3 cellular contexts compared by ENCODE assay signal in the genomic region with DNA sequence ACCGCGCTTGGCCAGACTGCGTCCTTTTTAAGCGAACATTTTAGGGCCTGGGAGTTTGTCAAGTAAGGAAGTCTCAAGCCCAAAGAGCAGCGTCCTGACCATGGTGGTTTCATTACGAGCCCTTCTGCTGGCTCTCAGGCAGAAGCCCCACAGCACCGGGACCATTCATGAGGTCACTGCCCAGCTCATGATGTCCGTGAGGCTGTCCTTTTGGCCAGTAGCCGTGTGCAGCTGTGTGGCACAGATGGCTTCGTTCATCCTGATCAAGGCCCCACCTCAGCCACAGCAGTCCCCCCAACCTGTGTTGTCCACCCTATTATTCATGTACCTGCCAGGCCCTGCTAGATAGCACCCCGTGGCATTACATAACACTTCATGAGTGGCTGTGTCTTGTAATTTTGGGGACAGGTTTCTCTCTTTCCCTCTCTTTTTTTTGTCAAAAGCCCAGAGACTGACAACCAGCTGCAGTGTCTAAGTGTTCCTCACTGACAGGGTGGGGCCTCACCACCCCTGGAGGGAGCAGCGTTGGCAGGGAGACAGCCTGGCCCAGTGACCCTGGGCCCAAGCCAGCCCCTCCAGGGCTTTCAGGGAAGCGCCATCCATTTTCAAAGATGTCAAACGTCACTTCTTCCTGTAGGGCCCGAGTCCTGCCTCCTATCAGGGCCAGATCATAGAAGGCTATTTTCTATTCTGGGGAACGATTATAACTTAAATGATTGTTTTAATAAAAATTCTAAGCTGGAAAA.
TF ChIP-seq lines count a peak whose summit lies in the region.

No MANE protein-coding gene starts in this region.

TF ChIP-seq in SK-N-SH, 30 proteins besides CTCF, POLR2A, EP300 and RAD21:
- TF ChIP-seq MEF2A (IDR thresholded peaks at IDR 0.05; ENCODE audit: borderline replicate concordance, low read depth) (no peak), FOXM1 (IDR thresholded peaks at IDR 0.05; ENCODE audit: low read depth) (no peak), NRF1 (IDR thresholded peaks at IDR 0.05; ENCODE audit: low read depth, low read length) (no peak), RFX5 (IDR thresholded peaks at IDR 0.05; ENCODE audit: low read length) (no peak), FOXJ3 (CRISPR knock-in tag; IDR thresholded peaks at IDR 0.05) (no peak), MXI1 (IDR thresholded peaks at IDR 0.05; ENCODE audit: low read depth, low read length) (peak; percentile 15; the same call in 1 of the 2 replicates)

TF ChIP-seq in SK-N-SH treated with all-trans-retinoic acid at 6 μM for 48 hours, 23 proteins besides CTCF, POLR2A, EP300 and RAD21:
- TF ChIP-seq GLIS3 (CRISPR knock-in tag; IDR thresholded peaks at IDR 0.05) (no peak), ZFP30 (CRISPR knock-in tag; IDR thresholded peaks at IDR 0.05) (no peak), PPARA (CRISPR knock-in tag; IDR thresholded peaks at IDR 0.05; ENCODE audit: borderline replicate concordance) (no peak), TCF4 (CRISPR knock-in tag; IDR thresholded peaks at IDR 0.05; ENCODE audit: borderline replicate concordance) (no peak), ZNF565 (CRISPR knock-in tag; conservative IDR thresholded peaks at IDR 0.05; ENCODE audit: low read depth) (no peak), BACH2 (CRISPR knock-in tag; IDR thresholded peaks at IDR 0.05; ENCODE audit: borderline replicate concordance) (no peak), ZNF8 (CRISPR knock-in tag; IDR thresholded peaks at IDR 0.05) (no peak), ARNTL (CRISPR knock-in tag; IDR thresholded peaks at IDR 0.05; ENCODE audit: borderline replicate concordance, low read depth) (no peak), ZC3H10 (CRISPR knock-in tag; IDR thresholded peaks at IDR 0.05) (no peak), SNAI2 (CRISPR knock-in tag; IDR thresholded peaks at IDR 0.05) (no peak), TOX (CRISPR knock-in tag; IDR thresholded peaks at IDR 0.05; ENCODE audit: borderline replicate concordance) (no peak), ISL1 (CRISPR knock-in tag; IDR thresholded peaks at IDR 0.05) (no peak), ZNF70 (CRISPR knock-in tag; IDR thresholded peaks at IDR 0.05) (no peak), CSDC2 (CRISPR knock-in tag; IDR thresholded peaks at IDR 0.05) (no peak)
- TF ChIP-seq, protein P1, sequence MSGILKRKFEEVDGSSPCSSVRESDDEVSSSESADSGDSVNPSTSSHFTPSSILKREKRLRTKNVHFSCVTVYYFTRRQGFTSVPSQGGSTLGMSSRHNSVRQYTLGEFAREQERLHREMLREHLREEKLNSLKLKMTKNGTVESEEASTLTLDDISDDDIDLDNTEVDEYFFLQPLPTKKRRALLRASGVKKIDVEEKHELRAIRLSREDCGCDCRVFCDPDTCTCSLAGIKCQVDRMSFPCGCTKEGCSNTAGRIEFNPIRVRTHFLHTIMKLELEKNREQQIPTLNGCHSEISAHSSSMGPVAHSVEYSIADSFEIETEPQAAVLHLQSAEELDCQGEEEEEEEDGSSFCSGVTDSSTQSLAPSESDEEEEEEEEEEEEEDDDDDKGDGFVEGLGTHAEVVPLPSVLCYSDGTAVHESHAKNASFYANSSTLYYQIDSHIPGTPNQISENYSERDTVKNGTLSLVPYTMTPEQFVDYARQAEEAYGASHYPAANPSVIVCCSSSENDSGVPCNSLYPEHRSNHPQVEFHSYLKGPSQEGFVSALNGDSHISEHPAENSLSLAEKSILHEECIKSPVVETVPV (CRISPR knock-in tag; IDR thresholded peaks at IDR 0.05) = no peak
- TF ChIP-seq, protein P2, sequence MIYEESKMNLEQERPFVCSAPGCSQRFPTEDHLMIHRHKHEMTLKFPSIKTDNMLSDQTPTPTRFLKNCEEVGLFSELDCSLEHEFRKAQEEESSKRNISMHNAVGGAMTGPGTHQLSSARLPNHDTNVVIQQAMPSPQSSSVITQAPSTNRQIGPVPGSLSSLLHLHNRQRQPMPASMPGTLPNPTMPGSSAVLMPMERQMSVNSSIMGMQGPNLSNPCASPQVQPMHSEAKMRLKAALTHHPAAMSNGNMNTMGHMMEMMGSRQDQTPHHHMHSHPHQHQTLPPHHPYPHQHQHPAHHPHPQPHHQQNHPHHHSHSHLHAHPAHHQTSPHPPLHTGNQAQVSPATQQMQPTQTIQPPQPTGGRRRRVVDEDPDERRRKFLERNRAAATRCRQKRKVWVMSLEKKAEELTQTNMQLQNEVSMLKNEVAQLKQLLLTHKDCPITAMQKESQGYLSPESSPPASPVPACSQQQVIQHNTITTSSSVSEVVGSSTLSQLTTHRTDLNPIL (CRISPR knock-in tag; IDR thresholded peaks at IDR 0.05; ENCODE audit: low read depth) = no peak
- TF ChIP-seq, protein P3, sequence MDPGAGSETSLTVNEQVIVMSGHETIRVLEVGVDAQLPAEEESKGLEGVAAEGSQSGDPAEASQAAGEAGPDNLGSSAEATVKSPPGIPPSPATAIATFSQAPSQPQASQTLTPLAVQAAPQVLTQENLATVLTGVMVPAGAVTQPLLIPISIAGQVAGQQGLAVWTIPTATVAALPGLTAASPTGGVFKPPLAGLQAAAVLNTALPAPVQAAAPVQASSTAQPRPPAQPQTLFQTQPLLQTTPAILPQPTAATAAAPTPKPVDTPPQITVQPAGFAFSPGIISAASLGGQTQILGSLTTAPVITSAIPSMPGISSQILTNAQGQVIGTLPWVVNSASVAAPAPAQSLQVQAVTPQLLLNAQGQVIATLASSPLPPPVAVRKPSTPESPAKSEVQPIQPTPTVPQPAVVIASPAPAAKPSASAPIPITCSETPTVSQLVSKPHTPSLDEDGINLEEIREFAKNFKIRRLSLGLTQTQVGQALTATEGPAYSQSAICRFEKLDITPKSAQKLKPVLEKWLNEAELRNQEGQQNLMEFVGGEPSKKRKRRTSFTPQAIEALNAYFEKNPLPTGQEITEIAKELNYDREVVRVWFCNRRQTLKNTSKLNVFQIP (CRISPR knock-in tag; IDR thresholded peaks at IDR 0.05; ENCODE audit: borderline replicate concordance, low read depth) = no peak

TF ChIP-seq in K562, 482 proteins besides CTCF, POLR2A, EP300 and RAD21 (continues in another document):
- no peak for TF ChIP-seq E2F3 (CRISPR knock-in tag; IDR thresholded peaks at IDR 0.05)
- TF ChIP-seq, protein P4, sequence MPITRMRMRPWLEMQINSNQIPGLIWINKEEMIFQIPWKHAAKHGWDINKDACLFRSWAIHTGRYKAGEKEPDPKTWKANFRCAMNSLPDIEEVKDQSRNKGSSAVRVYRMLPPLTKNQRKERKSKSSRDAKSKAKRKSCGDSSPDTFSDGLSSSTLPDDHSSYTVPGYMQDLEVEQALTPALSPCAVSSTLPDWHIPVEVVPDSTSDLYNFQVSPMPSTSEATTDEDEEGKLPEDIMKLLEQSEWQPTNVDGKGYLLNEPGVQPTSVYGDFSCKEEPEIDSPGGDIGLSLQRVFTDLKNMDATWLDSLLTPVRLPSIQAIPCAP (CRISPR knock-in tag; IDR thresholded peaks at IDR 0.05; ENCODE audit: borderline replicate concordance) = no peak
- TF ChIP-seq ZNF318 (IDR thresholded peaks at IDR 0.05; ENCODE audit: borderline replicate concordance in 1 of 2, low read depth in 1 of 2) = no peak
- no peak for TF ChIP-seq POLR2AphosphoS2 (IDR thresholded peaks at IDR 0.05; ENCODE audit: low read length)
- no peak for TF ChIP-seq SP2 (IDR thresholded peaks at IDR 0.05; ENCODE audit: extremely low read depth, low read depth, low read length, poor library complexity, severe bottlenecking)
- TF ChIP-seq MYNN (IDR thresholded peaks at IDR 0.05) = no peak
- no peak for TF ChIP-seq MYNN (CRISPR knock-in tag; IDR thresholded peaks at IDR 0.05)
- no peak for TF ChIP-seq KDM1A (IDR thresholded peaks at IDR 0.05)
- TF ChIP-seq HMG20A (CRISPR knock-in tag; conservative IDR thresholded peaks at IDR 0.05) = no peak
- TF ChIP-seq, protein P5, sequence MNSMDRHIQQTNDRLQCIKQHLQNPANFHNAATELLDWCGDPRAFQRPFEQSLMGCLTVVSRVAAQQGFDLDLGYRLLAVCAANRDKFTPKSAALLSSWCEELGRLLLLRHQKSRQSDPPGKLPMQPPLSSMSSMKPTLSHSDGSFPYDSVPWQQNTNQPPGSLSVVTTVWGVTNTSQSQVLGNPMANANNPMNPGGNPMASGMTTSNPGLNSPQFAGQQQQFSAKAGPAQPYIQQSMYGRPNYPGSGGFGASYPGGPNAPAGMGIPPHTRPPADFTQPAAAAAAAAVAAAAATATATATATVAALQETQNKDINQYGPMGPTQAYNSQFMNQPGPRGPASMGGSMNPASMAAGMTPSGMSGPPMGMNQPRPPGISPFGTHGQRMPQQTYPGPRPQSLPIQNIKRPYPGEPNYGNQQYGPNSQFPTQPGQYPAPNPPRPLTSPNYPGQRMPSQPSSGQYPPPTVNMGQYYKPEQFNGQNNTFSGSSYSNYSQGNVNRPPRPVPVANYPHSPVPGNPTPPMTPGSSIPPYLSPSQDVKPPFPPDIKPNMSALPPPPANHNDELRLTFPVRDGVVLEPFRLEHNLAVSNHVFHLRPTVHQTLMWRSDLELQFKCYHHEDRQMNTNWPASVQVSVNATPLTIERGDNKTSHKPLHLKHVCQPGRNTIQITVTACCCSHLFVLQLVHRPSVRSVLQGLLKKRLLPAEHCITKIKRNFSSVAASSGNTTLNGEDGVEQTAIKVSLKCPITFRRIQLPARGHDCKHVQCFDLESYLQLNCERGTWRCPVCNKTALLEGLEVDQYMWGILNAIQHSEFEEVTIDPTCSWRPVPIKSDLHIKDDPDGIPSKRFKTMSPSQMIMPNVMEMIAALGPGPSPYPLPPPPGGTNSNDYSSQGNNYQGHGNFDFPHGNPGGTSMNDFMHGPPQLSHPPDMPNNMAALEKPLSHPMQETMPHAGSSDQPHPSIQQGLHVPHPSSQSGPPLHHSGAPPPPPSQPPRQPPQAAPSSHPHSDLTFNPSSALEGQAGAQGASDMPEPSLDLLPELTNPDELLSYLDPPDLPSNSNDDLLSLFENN (IDR thresholded peaks at IDR 0.05; ENCODE audit: low read depth in 2 of 2, low read length in 2 of 2) = no peak
- no peak for TF ChIP-seq NCOA6 (IDR thresholded peaks at IDR 0.05)
- TF ChIP-seq HDAC1 (IDR thresholded peaks at IDR 0.05) = no peak
- no peak for TF ChIP-seq SAFB2 (IDR thresholded peaks at IDR 0.05; ENCODE audit: borderline replicate concordance, low read depth, low read length, severe bottlenecking)
- TF ChIP-seq PYGO2 (tag; IDR thresholded peaks at IDR 0.05) = no peak
- no peak for TF ChIP-seq ZNF551 (CRISPR knock-in tag; IDR thresholded peaks at IDR 0.05)
- TF ChIP-seq GABPA (tag; conservative IDR thresholded peaks at IDR 0.05; ENCODE audit: low read depth) = no peak
- TF ChIP-seq, protein P6, sequence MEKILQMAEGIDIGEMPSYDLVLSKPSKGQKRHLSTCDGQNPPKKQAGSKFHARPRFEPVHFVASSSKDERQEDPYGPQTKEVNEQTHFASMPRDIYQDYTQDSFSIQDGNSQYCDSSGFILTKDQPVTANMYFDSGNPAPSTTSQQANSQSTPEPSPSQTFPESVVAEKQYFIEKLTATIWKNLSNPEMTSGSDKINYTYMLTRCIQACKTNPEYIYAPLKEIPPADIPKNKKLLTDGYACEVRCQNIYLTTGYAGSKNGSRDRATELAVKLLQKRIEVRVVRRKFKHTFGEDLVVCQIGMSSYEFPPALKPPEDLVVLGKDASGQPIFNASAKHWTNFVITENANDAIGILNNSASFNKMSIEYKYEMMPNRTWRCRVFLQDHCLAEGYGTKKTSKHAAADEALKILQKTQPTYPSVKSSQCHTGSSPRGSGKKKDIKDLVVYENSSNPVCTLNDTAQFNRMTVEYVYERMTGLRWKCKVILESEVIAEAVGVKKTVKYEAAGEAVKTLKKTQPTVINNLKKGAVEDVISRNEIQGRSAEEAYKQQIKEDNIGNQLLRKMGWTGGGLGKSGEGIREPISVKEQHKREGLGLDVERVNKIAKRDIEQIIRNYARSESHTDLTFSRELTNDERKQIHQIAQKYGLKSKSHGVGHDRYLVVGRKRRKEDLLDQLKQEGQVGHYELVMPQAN (IDR thresholded peaks at IDR 0.05; ENCODE audit: borderline replicate concordance) = no peak
- no peak for TF ChIP-seq JUNB (CRISPR knock-in tag; conservative IDR thresholded peaks at IDR 0.05)
- TF ChIP-seq ERF (CRISPR knock-in tag; IDR thresholded peaks at IDR 0.05) = no peak
- TF ChIP-seq ZBTB8A (IDR thresholded peaks at IDR 0.05; ENCODE audit: partially characterized antibody) = no peak
